ENCODE assay signal across 9 cellular contexts in genomic region chr2:219737270-219737691, GRCh38.
DNase-seq lines count a peak whose midpoint lies in the region; ATAC-seq and TF ChIP-seq lines count a peak whose summit lies in the region.
"Had no signal": no experiment of that assay in that cellular context is flagged by ENCODE, and none has a peak within 500 bp of the region (broad histone marks: within the 10 kb centered on the region; RNA-seq: fewer than 3 reads in every experiment).

No MANE protein-coding gene starts in this region.

- intact Hi-C loops in testis (cut with DNase I; ENCODE audit: low total_unique reads), result loop anchor here (10.0 kb wide), 1 partner anchor 98 kb away; no protein-coding TSS in a partner anchor
- intact Hi-C loops in CD8-positive, alpha-beta T cell (cut with DNase I, micrococcal nuclease), result no loop called here

- H3K27ac Mint-ChIP-seq in CD8-positive, alpha-beta T cell, result no peak overlapping the region

- H3K36me3 Mint-ChIP-seq in CD8-positive, alpha-beta T cell, result no peaks in the 10 kb centered on the region

- H3K36me3 ChIP-seq in testis (ENCODE audit: low read depth, missing control alignments), result no peaks in the 10 kb centered on the region
- no peaks in the 10 kb centered on the region for H3K36me3 ChIP-seq in CD8-positive, alpha-beta T cell (ENCODE audit: insufficient read depth, low read length)
- H3K36me3 ChIP-seq: BLaER1 had no signal

- H3K4me3 Mint-ChIP-seq in CD8-positive, alpha-beta T cell, result no peak overlapping the region

- no peaks in the 10 kb centered on the region for H3K27me3 ChIP-seq in testis
- no peaks in the 10 kb centered on the region for H3K27me3 ChIP-seq in CD8-positive, alpha-beta T cell (ENCODE audit: insufficient read depth, low read length)
- H3K27me3 ChIP-seq: BLaER1 had no signal

- CTCF ChIA-PET in CD8-positive, alpha-beta T cell (lab: Charles Lee), result interaction anchor here (0.9 kb wide), 1 partner anchor 1836 kb away, joined by 5 read pairs; the partner anchor contains the start of gene EPHA4

- ATAC-seq in CD8-positive, alpha-beta T cell, result no peak
- no peak for ATAC-seq in GM19463 (IDR thresholded peaks at IDR 0.05; ENCODE audit: unreplicated experiment)

- H3K27me3 Mint-ChIP-seq in CD8-positive, alpha-beta T cell (ENCODE audit: low read depth), result peaks cover 27% of the 10 kb centered on the region

- H3K9me3 Mint-ChIP-seq in CD8-positive, alpha-beta T cell, result no peaks in the 10 kb centered on the region

- no peaks in the 10 kb centered on the region for H3K4me1 Mint-ChIP-seq in CD8-positive, alpha-beta T cell (ENCODE audit: low read depth)

- no peak overlapping the region for H3K4me3 ChIP-seq in testis
- no peak overlapping the region for H3K4me3 ChIP-seq in CD8-positive, alpha-beta T cell (ENCODE audit: low read depth, low read length)
- H3K4me3 ChIP-seq: BLaER1 had no signal

- 35 to 41% methylated on average over 4 of the region's 4 CpGs for WGBS in testis, 2 donors

- peak in 2 of 3 experiments; percentile 22 to 41 for TF ChIP-seq CTCF in testis (IDR thresholded peaks at IDR 0.05)
- TF ChIP-seq CTCF in CD8-positive, alpha-beta T cell (IDR thresholded peaks at IDR 0.05), result no peak

- H3K27ac ChIP-seq in testis, result no peak overlapping the region
- no peak overlapping the region for H3K27ac ChIP-seq in CD8-positive, alpha-beta T cell (ENCODE audit: low read depth, low read length)
- H3K27ac ChIP-seq: BLaER1 had no signal

- no peak for TF ChIP-seq POLR2A in testis (IDR thresholded peaks at IDR 0.05)

- peak; percentile 35 for DNase-seq in NCI-H2196 (lab: John Stamatoyannopoulos, UW; ENCODE audit: unreplicated experiment)
- no peak for DNase-seq in NCI-H2196 treated with DMSO at 0.1 percent for 48 hours (lab: John Stamatoyannopoulos, UW; ENCODE audit: unreplicated experiment)
- DNase-seq in RPMI7951 (ENCODE audit: low read depth), result peak; percentile 47
- DNase-seq in glomerular visceral epithelial cell (ENCODE audit: extremely low spot score), result peak; percentile 12
- peak; percentile 61 for DNase-seq in testis
- DNase-seq in CD8-positive, alpha-beta T cell, result no peak
- DNase-seq in ureter (ENCODE audit: low spot score), result no peak

- no peaks in the 10 kb centered on the region for H3K4me1 ChIP-seq in testis
- no peaks in the 10 kb centered on the region for H3K4me1 ChIP-seq in CD8-positive, alpha-beta T cell (ENCODE audit: insufficient read depth, low read length)
- H3K4me1 ChIP-seq: BLaER1 had no signal

- no peaks in the 10 kb centered on the region for H3K9me3 ChIP-seq in testis
- no peaks in the 10 kb centered on the region for H3K9me3 ChIP-seq in CD8-positive, alpha-beta T cell (ENCODE audit: low read length)
- H3K9me3 ChIP-seq: BLaER1 had no signal

- POLR2A ChIA-PET in CD8-positive, alpha-beta T cell (lab: Charles Lee), result no interaction called here

Comparison
In these comparisons a context has a peak if more than half of its experiments do, and no peak if none do; other contexts are left out.
1. DNase-seq: peak in NCI-H2196 (single experiment), RPMI7951 (single experiment), glomerular visceral epithelial cell (single experiment) and testis (single experiment); none in NCI-H2196 treated with DMSO at 0.1 percent for 48 hours (single experiment), CD8-positive, alpha-beta T cell (0 of 7) and ureter (single experiment).